In the genomic region with DNA sequence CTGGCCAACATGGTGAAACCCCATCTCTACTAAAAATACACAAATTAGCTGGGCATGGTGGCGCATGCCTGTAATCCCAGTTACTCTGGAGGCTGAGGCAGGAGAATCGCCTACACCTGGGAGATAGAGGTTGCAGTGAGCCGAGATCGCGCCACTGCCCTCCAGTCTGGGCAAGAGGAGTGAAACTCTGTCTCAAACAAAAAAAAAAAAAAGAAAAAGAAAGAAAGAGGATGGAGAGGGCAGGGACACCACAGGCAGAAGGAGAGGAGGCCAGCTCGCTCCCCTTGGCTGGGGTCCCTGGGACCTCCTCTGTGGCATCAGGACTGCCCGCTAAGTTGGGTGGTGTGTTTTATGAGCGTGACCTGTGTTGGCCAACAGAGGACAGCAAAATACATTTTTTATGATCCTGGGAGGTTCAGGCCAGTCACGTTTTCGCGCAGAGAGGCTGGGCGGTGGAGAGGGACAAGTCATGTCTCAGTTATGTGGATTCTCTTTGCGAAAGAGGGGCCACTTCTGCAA, we compare ENCODE assay signal across 1 cellular context.
A peak's percentile ranks its signal among the peaks of the same experiment; 100 is the strongest.
TF ChIP-seq lines count a peak whose summit lies in the region.

No MANE protein-coding gene starts in this region.

TF ChIP-seq in HepG2, 621 proteins besides CTCF, POLR2A, EP300 and RAD21 (continued from another document and continues in another):
- 0 out of 2 replicates have a peak, but pooled peaks have one; percentile 68 for TF ChIP-seq ZNF280B (CRISPR knock-in tag; IDR thresholded peaks at IDR 0.05; ENCODE audit: borderline replicate concordance)
- TF ChIP-seq SIN3A (IDR thresholded peaks at IDR 0.05; ENCODE audit: borderline replicate concordance, low read depth, low read length) = peak; percentile 73; the same call in 1 of the 2 replicates
- TF ChIP-seq ZNF652 (CRISPR knock-in tag; IDR thresholded peaks at IDR 0.05; ENCODE audit: borderline replicate concordance, low read depth) = peak; percentile 50; the same call in 1 of the 2 replicates
- TF ChIP-seq, protein P1, sequence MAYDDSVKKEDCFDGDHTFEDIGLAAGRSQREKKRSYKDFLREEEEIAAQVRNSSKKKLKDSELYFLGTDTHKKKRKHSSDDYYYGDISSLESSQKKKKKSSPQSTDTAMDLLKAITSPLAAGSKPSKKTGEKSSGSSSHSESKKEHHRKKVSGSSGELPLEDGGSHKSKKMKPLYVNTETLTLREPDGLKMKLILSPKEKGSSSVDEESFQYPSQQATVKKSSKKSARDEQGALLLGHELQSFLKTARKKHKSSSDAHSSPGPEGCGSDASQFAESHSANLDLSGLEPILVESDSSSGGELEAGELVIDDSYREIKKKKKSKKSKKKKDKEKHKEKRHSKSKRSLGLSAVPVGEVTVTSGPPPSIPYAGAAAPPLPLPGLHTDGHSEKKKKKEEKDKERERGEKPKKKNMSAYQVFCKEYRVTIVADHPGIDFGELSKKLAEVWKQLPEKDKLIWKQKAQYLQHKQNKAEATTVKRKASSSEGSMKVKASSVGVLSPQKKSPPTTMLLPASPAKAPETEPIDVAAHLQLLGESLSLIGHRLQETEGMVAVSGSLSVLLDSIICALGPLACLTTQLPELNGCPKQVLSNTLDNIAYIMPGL (CRISPR knock-in tag; IDR thresholded peaks at IDR 0.05; ENCODE audit: borderline replicate concordance in 1 of 2, low read depth in 1 of 2) = peak; percentile 82 to 95
- TF ChIP-seq SALL2 (CRISPR knock-in tag; IDR thresholded peaks at IDR 0.05) = peak; percentile 49; the same call in 1 of the 2 replicates
- TF ChIP-seq PRDM10 (CRISPR knock-in tag; IDR thresholded peaks at IDR 0.05; ENCODE audit: low read depth) = peak; percentile 36; the same call in 1 of the 2 replicates
- TF ChIP-seq ZBTB21 (CRISPR knock-in tag; IDR thresholded peaks at IDR 0.05) = no peak
- TF ChIP-seq PRMT3 (CRISPR knock-in tag; IDR thresholded peaks at IDR 0.05; ENCODE audit: borderline replicate concordance, low read depth) = no peak
- peak; percentile 45 for TF ChIP-seq YEATS4 (CRISPR knock-in tag; IDR thresholded peaks at IDR 0.05; ENCODE audit: borderline replicate concordance)
- TF ChIP-seq U2AF1 (optimal IDR thresholded peaks at IDR 0.05; ENCODE audit: low read depth, low read length) = peak; percentile 37
- peak; percentile 73 for TF ChIP-seq GATAD2A (CRISPR knock-in tag; IDR thresholded peaks at IDR 0.05)
- peak; percentile 47; the same call in 1 of the 2 replicates for TF ChIP-seq FOXK1 (CRISPR knock-in tag; IDR thresholded peaks at IDR 0.05; ENCODE audit: borderline replicate concordance, low read depth)
- no peak for TF ChIP-seq PCBP1 (IDR thresholded peaks at IDR 0.05; ENCODE audit: borderline replicate concordance, low read depth, low read length)
- TF ChIP-seq, protein P2, sequence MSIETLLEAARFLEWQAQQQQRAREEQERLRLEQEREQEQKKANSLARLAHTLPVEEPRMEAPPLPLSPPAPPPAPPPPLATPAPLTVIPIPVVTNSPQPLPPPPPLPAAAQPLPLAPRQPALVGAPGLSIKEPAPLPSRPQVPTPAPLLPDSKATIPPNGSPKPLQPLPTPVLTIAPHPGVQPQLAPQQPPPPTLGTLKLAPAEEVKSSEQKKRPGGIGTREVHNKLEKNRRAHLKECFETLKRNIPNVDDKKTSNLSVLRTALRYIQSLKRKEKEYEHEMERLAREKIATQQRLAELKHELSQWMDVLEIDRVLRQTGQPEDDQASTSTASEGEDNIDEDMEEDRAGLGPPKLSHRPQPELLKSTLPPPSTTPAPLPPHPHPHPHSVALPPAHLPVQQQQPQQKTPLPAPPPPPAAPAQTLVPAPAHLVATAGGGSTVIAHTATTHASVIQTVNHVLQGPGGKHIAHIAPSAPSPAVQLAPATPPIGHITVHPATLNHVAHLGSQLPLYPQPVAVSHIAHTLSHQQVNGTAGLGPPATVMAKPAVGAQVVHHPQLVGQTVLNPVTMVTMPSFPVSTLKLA (IDR thresholded peaks at IDR 0.05) = 0 out of 2 replicates have a peak, but pooled peaks have one; percentile 15
- TF ChIP-seq ZNF333 (CRISPR knock-in tag; IDR thresholded peaks at IDR 0.05; ENCODE audit: borderline replicate concordance) = no peak
- TF ChIP-seq ZNF577 (CRISPR knock-in tag; IDR thresholded peaks at IDR 0.05; ENCODE audit: borderline replicate concordance, low read depth) = 0 out of 2 replicates have a peak, but pooled peaks have one; percentile 65
- no peak for TF ChIP-seq FOXP1 (IDR thresholded peaks at IDR 0.05)
- peak; percentile 24; the same call in 1 of the 2 replicates for TF ChIP-seq FOXP1 (CRISPR knock-in tag; IDR thresholded peaks at IDR 0.05)
- TF ChIP-seq ZNF383 (CRISPR knock-in tag; IDR thresholded peaks at IDR 0.05; ENCODE audit: borderline replicate concordance) = no peak
- peak; percentile 41; the same call in 1 of the 2 replicates for TF ChIP-seq ZNF746 (CRISPR knock-in tag; IDR thresholded peaks at IDR 0.05)
- no peak for TF ChIP-seq ZNF44 (CRISPR knock-in tag; IDR thresholded peaks at IDR 0.05)
- TF ChIP-seq, protein P3, sequence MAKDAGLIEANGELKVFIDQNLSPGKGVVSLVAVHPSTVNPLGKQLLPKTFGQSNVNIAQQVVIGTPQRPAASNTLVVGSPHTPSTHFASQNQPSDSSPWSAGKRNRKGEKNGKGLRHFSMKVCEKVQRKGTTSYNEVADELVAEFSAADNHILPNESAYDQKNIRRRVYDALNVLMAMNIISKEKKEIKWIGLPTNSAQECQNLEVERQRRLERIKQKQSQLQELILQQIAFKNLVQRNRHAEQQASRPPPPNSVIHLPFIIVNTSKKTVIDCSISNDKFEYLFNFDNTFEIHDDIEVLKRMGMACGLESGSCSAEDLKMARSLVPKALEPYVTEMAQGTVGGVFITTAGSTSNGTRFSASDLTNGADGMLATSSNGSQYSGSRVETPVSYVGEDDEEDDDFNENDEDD (CRISPR knock-in tag; IDR thresholded peaks at IDR 0.05; ENCODE audit: borderline replicate concordance) = peak; percentile 40; the same call in 1 of the 2 replicates
- peak; percentile 54 for TF ChIP-seq RARA (CRISPR knock-in tag; IDR thresholded peaks at IDR 0.05)
- peak; percentile 62 for TF ChIP-seq MEF2D (CRISPR knock-in tag; IDR thresholded peaks at IDR 0.05)
- TF ChIP-seq NFYC (CRISPR knock-in tag; IDR thresholded peaks at IDR 0.05) = no peak
- TF ChIP-seq, protein P4, sequence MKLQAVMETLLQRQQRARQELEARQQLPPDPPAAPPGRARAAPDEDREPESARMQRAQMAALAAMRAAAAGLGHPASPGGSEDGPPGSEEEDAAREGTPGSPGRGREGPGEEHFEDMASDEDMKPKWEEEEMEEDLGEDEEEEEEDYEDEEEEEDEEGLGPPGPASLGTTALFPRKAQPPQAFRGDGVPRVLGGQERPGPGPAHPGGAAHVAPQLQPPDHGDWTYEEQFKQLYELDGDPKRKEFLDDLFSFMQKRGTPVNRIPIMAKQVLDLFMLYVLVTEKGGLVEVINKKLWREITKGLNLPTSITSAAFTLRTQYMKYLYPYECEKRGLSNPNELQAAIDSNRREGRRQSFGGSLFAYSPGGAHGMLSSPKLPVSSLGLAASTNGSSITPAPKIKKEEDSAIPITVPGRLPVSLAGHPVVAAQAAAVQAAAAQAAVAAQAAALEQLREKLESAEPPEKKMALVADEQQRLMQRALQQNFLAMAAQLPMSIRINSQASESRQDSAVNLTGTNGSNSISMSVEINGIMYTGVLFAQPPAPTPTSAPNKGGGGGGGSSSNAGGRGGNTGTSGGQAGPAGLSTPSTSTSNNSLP (IDR thresholded peaks at IDR 0.05; ENCODE audit: low read depth, low read length) = peak; percentile 69
- TF ChIP-seq BCL6 (CRISPR knock-in tag; IDR thresholded peaks at IDR 0.05) = peak; percentile 72
- 0 out of 2 replicates have a peak, but pooled peaks have one; percentile 26 for TF ChIP-seq ZKSCAN8 (CRISPR knock-in tag; IDR thresholded peaks at IDR 0.05; ENCODE audit: borderline replicate concordance)
- peak; percentile 65 for TF ChIP-seq CEBPG (CRISPR knock-in tag; IDR thresholded peaks at IDR 0.05)
- 0 out of 2 replicates have a peak, but pooled peaks have one; percentile 20 for TF ChIP-seq ZSCAN25 (CRISPR knock-in tag; IDR thresholded peaks at IDR 0.05)
- TF ChIP-seq ARNT2 (CRISPR knock-in tag; IDR thresholded peaks at IDR 0.05; ENCODE audit: low read depth) = 0 out of 2 replicates have a peak, but pooled peaks have one; percentile 66
- peak; percentile 75 for TF ChIP-seq IRF2 (CRISPR knock-in tag; IDR thresholded peaks at IDR 0.05)
- no peak for TF ChIP-seq ZNF660 (CRISPR knock-in tag; IDR thresholded peaks at IDR 0.05; ENCODE audit: borderline replicate concordance, low read depth)
- peak; percentile 46; the same call in 1 of the 2 replicates for TF ChIP-seq ZNF331 (CRISPR knock-in tag; IDR thresholded peaks at IDR 0.05)
- no peak for TF ChIP-seq TBX2 (CRISPR knock-in tag; IDR thresholded peaks at IDR 0.05; ENCODE audit: borderline replicate concordance)
- no peak for TF ChIP-seq ZNF282 (IDR thresholded peaks at IDR 0.05; ENCODE audit: partially characterized antibody)
